7 cellular contexts compared by ENCODE assay signal in the genomic region with DNA sequence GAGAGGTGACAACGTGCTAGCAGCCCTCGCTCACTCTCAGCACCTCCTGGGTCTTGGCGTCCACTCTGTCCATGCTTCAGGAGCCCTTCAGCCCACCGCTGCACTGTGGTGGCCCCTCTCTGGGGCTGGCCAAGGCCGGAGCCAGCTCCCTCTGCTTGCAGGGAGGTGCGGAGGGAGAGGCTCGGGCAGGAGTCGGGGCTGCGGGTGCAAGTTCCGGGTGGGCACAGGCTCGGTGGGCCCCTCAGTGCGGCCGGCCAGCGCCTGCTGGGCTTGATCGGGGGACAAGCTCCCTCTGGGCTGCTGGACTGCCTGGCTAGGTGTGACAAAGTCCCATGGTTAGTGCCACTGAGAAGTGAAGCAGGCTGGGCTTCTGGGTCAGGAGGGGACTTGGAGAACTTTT.
"Had no signal": no experiment of that assay in that cellular context is flagged by ENCODE, and none has a peak within 500 bp of the region (broad histone marks: within the 10 kb centered on the region; RNA-seq: fewer than 3 reads in every experiment).

No MANE protein-coding gene starts in this region.

- H3K27ac ChIP-seq: HL-60 had no signal

- H3K4me1 ChIP-seq: HAP-1 had no signal

- H3K4me3 ChIP-seq: GM23338, HAP-1 had no signal

- H3K4me2 ChIP-seq: GM23338 had no signal

- H2AFZ ChIP-seq: GM23338 had no signal

- H3K4me3 Mint-ChIP-seq: GM23338, HFFc6, IgD-negative memory B cell had no signal

- H3K27me3 Mint-ChIP-seq: IgD-negative memory B cell had no signal

- DNase-seq: HFFc6 had no signal

- H3K27ac Mint-ChIP-seq: GM23338, HFFc6, IgD-negative memory B cell had no signal

- H3K36me3 Mint-ChIP-seq: IgD-negative memory B cell had no signal

- ATAC-seq: GM23338, HCT116, HepG2 had no signal

- H3K4me1 Mint-ChIP-seq: GM23338, IgD-negative memory B cell had no signal

- H3K9me3 ChIP-seq: HAP-1 had no signal

- H3K36me3 ChIP-seq: HAP-1 had no signal
